ENCODE assay signal across 12 cellular contexts in the genomic region with DNA sequence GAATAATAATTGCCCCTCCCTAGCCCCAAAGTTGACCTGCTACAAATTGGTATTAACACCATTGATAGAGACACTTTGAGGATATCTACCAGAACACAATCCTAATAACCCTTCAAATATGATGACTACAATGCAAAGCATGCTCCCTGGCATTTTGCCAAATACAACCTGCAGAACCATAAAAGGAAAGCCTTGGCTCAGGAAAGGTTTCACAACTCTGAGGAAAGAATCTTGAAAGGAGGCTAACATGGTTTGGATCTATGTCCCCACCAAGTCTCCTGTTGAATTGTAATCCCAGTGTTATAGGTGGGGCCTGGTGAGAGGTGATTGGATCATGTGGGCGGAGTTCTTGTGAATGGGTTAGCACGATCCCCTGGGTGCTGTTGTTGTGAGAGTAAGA.
DNase-seq lines count a peak whose midpoint lies in the region; ATAC-seq, FAIRE-seq and TF ChIP-seq lines count a peak whose summit lies in the region.
"Had no signal": no experiment of that assay in that cellular context is flagged by ENCODE, and none has a peak within 500 bp of the region (broad histone marks: within the 10 kb centered on the region; RNA-seq: fewer than 3 reads in every experiment).

No MANE protein-coding gene starts in this region.

- no peaks in the 10 kb centered on the region for H3F3A ChIP-seq in PC-3 (ENCODE audit: low read length, unreplicated experiment)

- H2AFZ ChIP-seq in PC-3 (ENCODE audit: low read length) = no peak overlapping the region
- H2AFZ ChIP-seq in OCI-LY7 (ENCODE audit: low read length) = no peak overlapping the region

- TF ChIP-seq CTCF in cardiac muscle cell (IDR thresholded peaks at IDR 0.05; ENCODE audit: low read depth, low read length) (no peak), left ventricle myocardium inferior (IDR thresholded peaks at IDR 0.05; ENCODE audit: borderline replicate concordance) (no peak), PC-3 (conservative IDR thresholded peaks at IDR 0.05; ENCODE audit: low read depth, low read length) (no peak), fibroblast of mammary gland (conservative IDR thresholded peaks at IDR 0.05; ENCODE audit: control insufficient read depth, insufficient read depth, low read depth, low read length) (no peak), D721Med (IDR thresholded peaks at IDR 0.05; ENCODE audit: insufficient read depth, missing control alignments) (no peak), OCI-LY7 (conservative IDR thresholded peaks at IDR 0.05; ENCODE audit: low read length) (no peak)

- DNase-seq in cardiac muscle cell (ENCODE audit: low read depth in 1 of 2, low spot score in 1 of 2) (peak; percentile 42 to 63), left ventricle myocardium inferior (no peak), PC-3 (peak; percentile 95), fibroblast of mammary gland (ENCODE audit: low read depth) (peak; percentile 21), urothelium cell line (ENCODE audit: low spot score) (peak; percentile 33), D721Med (ENCODE audit: insufficient read length, low spot score) (no peak), OCI-LY7 (ENCODE audit: low spot score) (no peak), OCI-M2 (lab: John Stamatoyannopoulos, UW; ENCODE audit: unreplicated experiment) (no peak)
- DNase-seq: activated CD8-positive, alpha-beta memory T cell treated with anti-CD3 and anti-CD28 coated beads, Interleukin-2, amount 10 ng/mL, durations not matched to agents 7 days and 5 days; Karpas-422; sigmoid colon had no signal

- no TSS peak for BruUV-seq in PC-3 (replicated peaks; lab: Mats Ljungman, UMichigan)
- no TSS peak for BruUV-seq in OCI-LY7 (replicated peaks; lab: Mats Ljungman, UMichigan)

- no peak overlapping the region for H3K9ac ChIP-seq in PC-3 (ENCODE audit: low read length)

- H4K20me1 ChIP-seq in PC-3 (ENCODE audit: low read length) = no peaks in the 10 kb centered on the region
- no peaks in the 10 kb centered on the region for H4K20me1 ChIP-seq in OCI-LY7 (ENCODE audit: insufficient read depth, low read length)

- H3K27ac ChIP-seq in cardiac muscle cell = no peak overlapping the region
- no peak overlapping the region for H3K27ac ChIP-seq in left ventricle myocardium inferior (replicated peaks)
- H3K27ac ChIP-seq in PC-3 (ENCODE audit: low read length) = no peak overlapping the region
- no peak overlapping the region for H3K27ac ChIP-seq in OCI-LY7 (ENCODE audit: low read depth, low read length, poor library complexity, severe bottlenecking)
- H3K27ac ChIP-seq: sigmoid colon, tibial nerve had no signal

- FAIRE-seq in urothelium cell line (lab: Jason Lieb, UNC) (no peak), D721Med (lab: Jason Lieb, UNC) (no peak)

- no peaks in the 10 kb centered on the region for H3K9me3 ChIP-seq in cardiac muscle cell (ENCODE audit: low read depth)
- no peaks in the 10 kb centered on the region for H3K9me3 ChIP-seq in left ventricle myocardium inferior (replicated peaks)
- H3K9me3 ChIP-seq in PC-3 (ENCODE audit: low read length) = no peaks in the 10 kb centered on the region
- no peaks in the 10 kb centered on the region for H3K9me3 ChIP-seq in OCI-LY7 (ENCODE audit: low read length)
- H3K9me3 ChIP-seq: sigmoid colon, tibial nerve had no signal

- H3K4me3 ChIP-seq in cardiac muscle cell (no peak overlapping the region), left ventricle myocardium inferior (no peak overlapping the region), PC-3 (ENCODE audit: low read length) (no peak overlapping the region), fibroblast of mammary gland (ENCODE audit: control insufficient read depth, low read depth, low read length) (no peak overlapping the region), OCI-LY7 (ENCODE audit: low read depth, low read length, poor library complexity, severe bottlenecking) (no peak overlapping the region)
- H3K4me3 ChIP-seq: sigmoid colon, tibial nerve had no signal

- CTCF ChIA-PET in PC-3 (lab: Charles Lee) = no interaction called here
- CTCF ChIA-PET in OCI-LY7 (lab: Charles Lee; ENCODE audit: unreplicated experiment) = no interaction called here

- POLR2A ChIA-PET in PC-3 (lab: Charles Lee; ENCODE audit: unreplicated experiment) = no interaction called here
- POLR2A ChIA-PET in OCI-LY7 (lab: Charles Lee) = no interaction called here

- intact Hi-C loops in left ventricle myocardium inferior (cut with micrococcal nuclease) = no loop called here
- intact Hi-C loops in PC-3 (cut with micrococcal nuclease) = no loop called here
- intact Hi-C loops in OCI-LY7 (cut with micrococcal nuclease; ENCODE audit: unreplicated experiment) = no loop called here

- no peaks in the 10 kb centered on the region for H3K79me2 ChIP-seq in PC-3 (ENCODE audit: low read length)
- H3K79me2 ChIP-seq in OCI-LY7 (ENCODE audit: insufficient read depth, low read depth, low read length) = no peaks in the 10 kb centered on the region

- no peaks in the 10 kb centered on the region for H3K4me1 ChIP-seq in cardiac muscle cell (ENCODE audit: low read depth)
- peaks cover 4% of the 10 kb centered on the region for H3K4me1 ChIP-seq in left ventricle myocardium inferior
- H3K4me1 ChIP-seq in PC-3 (ENCODE audit: insufficient read depth, low read length) = peaks cover 8% of the 10 kb centered on the region
- no peaks in the 10 kb centered on the region for H3K4me1 ChIP-seq in OCI-LY7 (ENCODE audit: insufficient read depth, low read length, poor library complexity, severe bottlenecking)
- H3K4me1 ChIP-seq: tibial nerve had no signal

- H3K36me3 ChIP-seq in cardiac muscle cell = no peaks in the 10 kb centered on the region
- H3K36me3 ChIP-seq in left ventricle myocardium inferior = no peaks in the 10 kb centered on the region
- no peaks in the 10 kb centered on the region for H3K36me3 ChIP-seq in PC-3 (ENCODE audit: low read depth, low read length)
- H3K36me3 ChIP-seq in OCI-LY7 (ENCODE audit: insufficient read depth, low read length) = no peaks in the 10 kb centered on the region
- H3K36me3 ChIP-seq: sigmoid colon, tibial nerve had no signal

- no peak overlapping the region for H3K4me2 ChIP-seq in PC-3 (ENCODE audit: low read length)
- no peak overlapping the region for H3K4me2 ChIP-seq in OCI-LY7 (ENCODE audit: low read length)

- peak; percentile 48 for ATAC-seq in PC-3
- ATAC-seq: activated CD8-positive, alpha-beta memory T cell treated with anti-CD3 and anti-CD28 coated beads, Interleukin-2, amount 10 ng/mL, durations not matched to agents 7 days and 5 days had no signal

- H3K27me3 ChIP-seq in cardiac muscle cell (no peaks in the 10 kb centered on the region), left ventricle myocardium inferior (ENCODE audit: low read depth) (no peaks in the 10 kb centered on the region), PC-3 (ENCODE audit: low read length) (peaks cover 22% of the 10 kb centered on the region; the same call in 1 of the 2 replicates)
- H3K27me3 ChIP-seq: sigmoid colon, tibial nerve had no signal

- H3K9me2 ChIP-seq in PC-3 (replicated peaks; ENCODE audit: low read length) = no peaks in the 10 kb centered on the region
- H3K9me2 ChIP-seq in OCI-LY7 (ENCODE audit: insufficient read depth, low read length) = no peaks in the 10 kb centered on the region

Comparison
In these comparisons a context has a peak if more than half of its experiments do, and no peak if none do; other contexts are left out.
1. DNase-seq: peak in cardiac muscle cell (2 of 2), PC-3 (single experiment), fibroblast of mammary gland (single experiment) and urothelium cell line (single experiment); none in left ventricle myocardium inferior (single experiment), D721Med (single experiment), OCI-LY7 (single experiment) and OCI-M2 (single experiment).